ENCODE assay signal across 2 cellular contexts in genomic region chr20:8811801-8812594, GRCh38.
A peak's percentile ranks its signal among the peaks of the same experiment; 100 is the strongest.
TF ChIP-seq lines count a peak whose summit lies in the region.

No MANE protein-coding gene starts in this region.

TF ChIP-seq in HepG2, 621 proteins besides CTCF, POLR2A, EP300 and RAD21 (continues in another document):
- no peak for TF ChIP-seq ZNF724P (CRISPR knock-in tag; IDR thresholded peaks at IDR 0.05; ENCODE audit: borderline replicate concordance)
- no peak for TF ChIP-seq FOXJ3 (CRISPR knock-in tag; IDR thresholded peaks at IDR 0.05; ENCODE audit: borderline replicate concordance)
- no peak for TF ChIP-seq CREM (IDR thresholded peaks at IDR 0.05)
- no peak for TF ChIP-seq CREM (CRISPR knock-in tag; IDR thresholded peaks at IDR 0.05)
- no peak for TF ChIP-seq MYC (CRISPR knock-in tag; IDR thresholded peaks at IDR 0.05; ENCODE audit: borderline replicate concordance)
- no peak for TF ChIP-seq SAP130 (CRISPR knock-in tag; IDR thresholded peaks at IDR 0.05; ENCODE audit: low read depth)
- no peak for TF ChIP-seq NKX3-1 (CRISPR knock-in tag; IDR thresholded peaks at IDR 0.05)
- TF ChIP-seq HNRNPUL1 (IDR thresholded peaks at IDR 0.05; ENCODE audit: low read depth, low read length), result no peak
- TF ChIP-seq, protein P1, sequence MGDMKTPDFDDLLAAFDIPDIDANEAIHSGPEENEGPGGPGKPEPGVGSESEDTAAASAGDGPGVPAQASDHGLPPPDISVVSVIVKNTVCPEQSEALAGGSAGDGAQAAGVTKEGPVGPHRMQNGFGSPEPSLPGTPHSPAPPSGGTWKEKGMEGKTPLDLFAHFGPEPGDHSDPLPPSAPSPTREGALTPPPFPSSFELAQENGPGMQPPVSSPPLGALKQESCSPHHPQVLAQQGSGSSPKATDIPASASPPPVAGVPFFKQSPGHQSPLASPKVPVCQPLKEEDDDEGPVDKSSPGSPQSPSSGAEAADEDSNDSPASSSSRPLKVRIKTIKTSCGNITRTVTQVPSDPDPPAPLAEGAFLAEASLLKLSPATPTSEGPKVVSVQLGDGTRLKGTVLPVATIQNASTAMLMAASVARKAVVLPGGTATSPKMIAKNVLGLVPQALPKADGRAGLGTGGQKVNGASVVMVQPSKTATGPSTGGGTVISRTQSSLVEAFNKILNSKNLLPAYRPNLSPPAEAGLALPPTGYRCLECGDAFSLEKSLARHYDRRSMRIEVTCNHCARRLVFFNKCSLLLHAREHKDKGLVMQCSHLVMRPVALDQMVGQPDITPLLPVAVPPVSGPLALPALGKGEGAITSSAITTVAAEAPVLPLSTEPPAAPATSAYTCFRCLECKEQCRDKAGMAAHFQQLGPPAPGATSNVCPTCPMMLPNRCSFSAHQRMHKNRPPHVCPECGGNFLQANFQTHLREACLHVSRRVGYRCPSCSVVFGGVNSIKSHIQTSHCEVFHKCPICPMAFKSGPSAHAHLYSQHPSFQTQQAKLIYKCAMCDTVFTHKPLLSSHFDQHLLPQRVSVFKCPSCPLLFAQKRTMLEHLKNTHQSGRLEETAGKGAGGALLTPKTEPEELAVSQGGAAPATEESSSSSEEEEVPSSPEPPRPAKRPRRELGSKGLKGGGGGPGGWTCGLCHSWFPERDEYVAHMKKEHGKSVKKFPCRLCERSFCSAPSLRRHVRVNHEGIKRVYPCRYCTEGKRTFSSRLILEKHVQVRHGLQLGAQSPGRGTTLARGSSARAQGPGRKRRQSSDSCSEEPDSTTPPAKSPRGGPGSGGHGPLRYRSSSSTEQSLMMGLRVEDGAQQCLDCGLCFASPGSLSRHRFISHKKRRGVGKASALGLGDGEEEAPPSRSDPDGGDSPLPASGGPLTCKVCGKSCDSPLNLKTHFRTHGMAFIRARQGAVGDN (CRISPR knock-in tag; IDR thresholded peaks at IDR 0.05), result peak; percentile 30; the same call in 1 of the 2 replicates
- TF ChIP-seq, protein P2, sequence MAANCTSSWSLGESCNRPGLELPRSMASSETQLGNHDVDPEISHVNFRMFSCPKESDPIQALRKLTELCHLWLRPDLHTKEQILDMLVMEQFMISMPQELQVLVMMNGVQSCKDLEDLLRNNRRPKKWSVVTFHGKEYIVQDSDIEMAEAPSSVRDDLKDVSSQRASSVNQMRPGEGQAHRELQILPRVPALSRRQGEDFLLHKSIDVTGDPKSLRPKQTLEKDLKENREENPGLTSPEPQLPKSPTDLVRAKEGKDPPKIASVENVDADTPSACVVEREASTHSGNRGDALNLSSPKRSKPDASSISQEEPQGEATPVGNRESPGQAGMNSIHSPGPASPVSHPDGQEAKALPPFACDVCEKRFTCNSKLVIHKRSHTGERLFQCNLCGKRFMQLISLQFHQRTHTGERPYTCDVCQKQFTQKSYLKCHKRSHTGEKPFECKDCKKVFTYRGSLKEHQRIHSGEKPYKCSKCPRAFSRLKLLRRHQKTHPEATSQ (CRISPR knock-in tag; IDR thresholded peaks at IDR 0.05; ENCODE audit: borderline replicate concordance), result no peak
- TF ChIP-seq ZNF18 (CRISPR knock-in tag; IDR thresholded peaks at IDR 0.05; ENCODE audit: insufficient replicate concordance), result peak; percentile 97
- 0 out of 2 replicates have a peak, but pooled peaks have one; percentile 19 for TF ChIP-seq ZSCAN25 (CRISPR knock-in tag; IDR thresholded peaks at IDR 0.05)
- TF ChIP-seq, protein P3, sequence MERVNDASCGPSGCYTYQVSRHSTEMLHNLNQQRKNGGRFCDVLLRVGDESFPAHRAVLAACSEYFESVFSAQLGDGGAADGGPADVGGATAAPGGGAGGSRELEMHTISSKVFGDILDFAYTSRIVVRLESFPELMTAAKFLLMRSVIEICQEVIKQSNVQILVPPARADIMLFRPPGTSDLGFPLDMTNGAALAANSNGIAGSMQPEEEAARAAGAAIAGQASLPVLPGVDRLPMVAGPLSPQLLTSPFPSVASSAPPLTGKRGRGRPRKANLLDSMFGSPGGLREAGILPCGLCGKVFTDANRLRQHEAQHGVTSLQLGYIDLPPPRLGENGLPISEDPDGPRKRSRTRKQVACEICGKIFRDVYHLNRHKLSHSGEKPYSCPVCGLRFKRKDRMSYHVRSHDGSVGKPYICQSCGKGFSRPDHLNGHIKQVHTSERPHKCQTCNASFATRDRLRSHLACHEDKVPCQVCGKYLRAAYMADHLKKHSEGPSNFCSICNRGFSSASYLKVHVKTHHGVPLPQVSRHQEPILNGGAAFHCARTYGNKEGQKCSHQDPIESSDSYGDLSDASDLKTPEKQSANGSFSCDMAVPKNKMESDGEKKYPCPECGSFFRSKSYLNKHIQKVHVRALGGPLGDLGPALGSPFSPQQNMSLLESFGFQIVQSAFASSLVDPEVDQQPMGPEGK (CRISPR knock-in tag; IDR thresholded peaks at IDR 0.05), result 0 out of 2 replicates have a peak, but pooled peaks have one; percentile 13

TF ChIP-seq in H1, 55 proteins besides CTCF, POLR2A, EP300 and RAD21:
- no peak for TF ChIP-seq CEBPB (IDR thresholded peaks at IDR 0.05; ENCODE audit: low read depth, low read length)
- TF ChIP-seq EGR1 (IDR thresholded peaks at IDR 0.05; ENCODE audit: borderline replicate concordance, low read depth, low read length), result no peak
- TF ChIP-seq SIX5 (IDR thresholded peaks at IDR 0.05; ENCODE audit: low read depth, low read length), result no peak
- no peak for TF ChIP-seq BCL11A (IDR thresholded peaks at IDR 0.05; ENCODE audit: low read depth in 2 of 2, low read length in 2 of 2)
- no peak for TF ChIP-seq CHD1 (IDR thresholded peaks at IDR 0.05; ENCODE audit: low read depth, low read length)
- no peak for TF ChIP-seq BRCA1 (IDR thresholded peaks at IDR 0.05; ENCODE audit: low read depth, low read length)
- no peak for TF ChIP-seq NRF1 (IDR thresholded peaks at IDR 0.05; ENCODE audit: low read depth, low read length)
- no peak for TF ChIP-seq CREB1 (IDR thresholded peaks at IDR 0.05)
- no peak for TF ChIP-seq SP1 (IDR thresholded peaks at IDR 0.05; ENCODE audit: low read depth, low read length)
- TF ChIP-seq FOSL1 (IDR thresholded peaks at IDR 0.05; ENCODE audit: insufficient read depth, low read depth, low read length), result no peak
- TF ChIP-seq EZH2 (IDR thresholded peaks at IDR 0.05; ENCODE audit: low read depth, low read length, severe bottlenecking), result no peak
- TF ChIP-seq MAX (IDR thresholded peaks at IDR 0.05), result no peak
- no peak for TF ChIP-seq USF2 (IDR thresholded peaks at IDR 0.05; ENCODE audit: low read length)
- TF ChIP-seq GTF2F1 (IDR thresholded peaks at IDR 0.05; ENCODE audit: borderline replicate concordance, low read depth, low read length), result no peak
- TF ChIP-seq TAF1 (IDR thresholded peaks at IDR 0.05; ENCODE audit: low read depth, low read length), result no peak
- TF ChIP-seq KDM1A (IDR thresholded peaks at IDR 0.05; ENCODE audit: borderline replicate concordance, low read length), result no peak
- no peak for TF ChIP-seq ZNF274 (IDR thresholded peaks at IDR 0.05; ENCODE audit: borderline replicate concordance, extremely low read depth, low read length)
